9 cellular contexts compared by ENCODE assay signal in genomic region chr7:31316876-31317275, GRCh38. TPM values are rescaled to one million over a fixed set of nuclear protein-coding genes. Genes with fewer than 3 reads are reported as not detected.
"Had no signal": no experiment of that assay in that cellular context is flagged by ENCODE, and none has a peak within 500 bp of the region (broad histone marks: within the 10 kb centered on the region; RNA-seq: fewer than 3 reads in every experiment).

No MANE protein-coding gene starts in this region.

- DNase-seq: GDM1, GF-D8 had no signal

- ATAC-seq: GM12878 had no signal

- FAIRE-seq: G401.6, GM12878, GM12891, GM12892, GM18507, GM19239 had no signal

- H3K4me3 ChIP-seq: GM12878 had no signal

RNA-seq across cellular contexts. Expression of gene NEUROD6, which starts 23.6 kb away (rescaled TPM):
- total RNA-seq: G401, GM12878 had no signal
- polyA plus RNA-seq: GM12878 had no signal
